Comparison of ENCODE assay signal across 31 cellular contexts in the genomic region with DNA sequence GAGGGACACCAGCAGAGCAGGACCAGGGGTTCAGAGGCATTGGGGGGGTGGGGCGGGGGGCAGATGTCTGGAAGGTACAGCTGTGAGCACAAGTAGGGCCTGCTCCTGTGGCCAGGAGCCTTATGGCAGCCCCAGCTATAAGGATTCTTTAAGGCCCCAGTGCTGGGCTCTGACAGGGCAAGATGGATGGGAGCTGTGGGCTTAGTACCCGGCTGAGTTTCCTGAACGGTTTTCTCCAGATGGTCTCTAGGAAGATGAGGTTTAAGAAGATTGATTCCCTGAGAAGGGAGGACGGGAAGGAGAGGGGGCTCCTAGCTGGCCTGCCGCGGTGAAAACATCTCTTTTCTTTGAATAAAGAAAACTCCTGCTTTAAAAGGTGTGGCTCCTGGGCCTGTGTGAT.
"Had no signal": no experiment of that assay in that cellular context is flagged by ENCODE, and none has a peak within 500 bp of the region (broad histone marks: within the 10 kb centered on the region; RNA-seq: fewer than 3 reads in every experiment).

No MANE protein-coding gene starts in this region.

- H3K9me3 Mint-ChIP-seq: activated naive CD8-positive, alpha-beta T cell treated with anti-CD3 and anti-CD28 coated beads, Interleukin-2, amount 50 U/mL, for 24 hours; activated T-cell treated with anti-CD3 and anti-CD28 coated beads, Interleukin-2, amount 50 U/mL, for 4 hours had no signal

- H3K27me3 Mint-ChIP-seq: activated CD4-positive, alpha-beta memory T cell treated with anti-CD3 and anti-CD28 coated beads for 36 hours; activated CD4-positive, alpha-beta T cell treated with anti-CD3 and anti-CD28 coated beads, Interleukin-2, amount 10 ng/mL, durations not matched to agents 7 days and 5 days; activated naive CD8-positive, alpha-beta T cell treated with anti-CD3 and anti-CD28 coated beads, Interleukin-2, amount 50 U/mL, for 24 hours had no signal

- DNase-seq: activated CD4-positive, alpha-beta memory T cell treated with anti-CD3 and anti-CD28 coated beads for 36 hours; activated CD4-positive, alpha-beta T cell treated with anti-CD3 and anti-CD28 coated beads for 1 hour; activated CD4-positive, alpha-beta T cell treated with anti-CD3 and anti-CD28 coated beads, Interleukin-2, amount 10 ng/mL, durations not matched to agents 7 days and 5 days; activated CD8-positive, alpha-beta memory T cell treated with anti-CD3 and anti-CD28 coated beads for 24 hours; activated effector memory CD4-positive, alpha-beta T cell treated with anti-CD3 and anti-CD28 coated beads, Interleukin-2, amount 50 U/mL, for 16 hours; activated naive CD4-positive, alpha-beta T cell treated with Interleukin-2 at 50 U/mL for 16 hours; activated naive CD8-positive, alpha-beta T cell treated with anti-CD3 and anti-CD28 coated beads, Interleukin-2, amount 50 U/mL, for 24 hours; activated T-cell treated with anti-CD3 and anti-CD28 coated beads, Interleukin-2, amount 50 U/mL, for 4 hours; amniotic stem cell; central memory CD4-positive, alpha-beta T cell; Kasumi-1; KBM-7; NCI-H1105 treated with DMSO at 0.1 percent for 48 hours; NCI-H1436 treated with DMSO at 0.1 percent for 48 hours; NCI-H187; NCI-H2081; NCI-H446; NCI-H526; NCI-H774; NK-92 treated with Interleukin-12 subunit alpha and Interleukin-12 subunit beta, amount 100 ng/mL, for 24 hours; OCI-M1; Right ventricle myocardium superior; RPMI8226; SJCRH30; SK-N-SH; T-helper 1 cell had no signal

- H3K36me3 Mint-ChIP-seq: activated CD4-positive, alpha-beta memory T cell treated with anti-CD3 and anti-CD28 coated beads for 36 hours; activated naive CD4-positive, alpha-beta T cell treated with anti-CD3 and anti-CD28 coated beads, Interleukin-2, amount 50 U/mL, for 72 hours had no signal

- H3K36me3 ChIP-seq: ascending aorta, SJCRH30 had no signal

- H3K4me1 Mint-ChIP-seq: activated CD4-positive, alpha-beta T cell treated with anti-CD3 and anti-CD28 coated beads, Interleukin-2, amount 10 ng/mL, durations not matched to agents 7 days and 5 days; activated naive CD8-positive, alpha-beta T cell treated with anti-CD3 and anti-CD28 coated beads, Interleukin-2, amount 50 U/mL, for 24 hours had no signal

- H3K4me1 ChIP-seq: ascending aorta, SJCRH30 had no signal

- H3K9me3 ChIP-seq: ascending aorta, body of pancreas, SJCRH30, SK-N-SH had no signal

- H3K27me3 ChIP-seq: ascending aorta, body of pancreas, SJCRH30 had no signal

- H3K4me3 Mint-ChIP-seq: activated CD4-positive, alpha-beta memory T cell treated with anti-CD3 and anti-CD28 coated beads for 36 hours; activated CD4-positive, alpha-beta T cell treated with anti-CD3 and anti-CD28 coated beads, Interleukin-2, amount 10 ng/mL, durations not matched to agents 7 days and 5 days; activated naive CD8-positive, alpha-beta T cell treated with anti-CD3 and anti-CD28 coated beads, Interleukin-2, amount 50 U/mL, for 24 hours; activated T-cell treated with anti-CD3 and anti-CD28 coated beads, Interleukin-2, amount 50 U/mL, for 4 hours; WTC11 had no signal

- H3K27ac Mint-ChIP-seq: activated CD4-positive, alpha-beta memory T cell treated with anti-CD3 and anti-CD28 coated beads for 36 hours; activated CD4-positive, alpha-beta T cell treated with anti-CD3 and anti-CD28 coated beads, Interleukin-2, amount 10 ng/mL, durations not matched to agents 7 days and 5 days; activated naive CD8-positive, alpha-beta T cell treated with anti-CD3 and anti-CD28 coated beads, Interleukin-2, amount 50 U/mL, for 24 hours; WTC11 had no signal

- H3K4me3 ChIP-seq: ascending aorta, body of pancreas, SJCRH30 had no signal

- H3K27ac ChIP-seq: ascending aorta, SJCRH30 had no signal

- ATAC-seq: activated naive CD4-positive, alpha-beta T cell treated with anti-CD3 and anti-CD28 coated beads, Interleukin-2, amount 50 U/mL, for 72 hours; activated naive CD8-positive, alpha-beta T cell treated with anti-CD3 and anti-CD28 coated beads, Interleukin-2, amount 50 U/mL, for 24 hours; activated T-cell treated with anti-CD3 and anti-CD28 coated beads, Interleukin-2, amount 50 U/mL, for 4 hours; body of pancreas; Panc1; WTC11 had no signal
